In genomic region chr2:145745387-145745721, GRCh38 we compare ENCODE assay signal across 1 cellular context.
TF ChIP-seq lines count a peak whose summit lies in the region.
"Not testable (repeated sequence)": the region's sequence is repeated elsewhere in the genome, so short reads cannot be mapped to it uniquely, and the experiment has no call there.

No MANE protein-coding gene starts in this region.

TF ChIP-seq in K562, 482 proteins besides CTCF, POLR2A, EP300 and RAD21:
- TF ChIP-seq KDM1A (IDR thresholded peaks at IDR 0.05), result 0 out of 4 replicates have a peak, but pooled peaks of 1 of the 2 experiments have one; percentile 13
- TF ChIP-seq CEBPG (CRISPR knock-in tag; IDR thresholded peaks at IDR 0.05), result not testable (repeated sequence)
- TF ChIP-seq CEBPG (tag; conservative IDR thresholded peaks at IDR 0.05 in 1 of 2, IDR thresholded peaks at IDR 0.05 in 1 of 2), result peak in 1 of 2 experiments; percentile 36; a peak in 3 of 4 replicates
- peak; percentile 70 for TF ChIP-seq CEBPB (tag; IDR thresholded peaks at IDR 0.05)
- TF ChIP-seq CBFA2T3 (IDR thresholded peaks at IDR 0.05), result 0 out of 2 replicates have a peak, but pooled peaks have one; percentile 0
- TF ChIP-seq FOSL1 (tag; conservative IDR thresholded peaks at IDR 0.05), result peak; percentile 44; the same call in 1 of the 2 replicates
